1 cellular context compared by ENCODE assay signal in the genomic region with DNA sequence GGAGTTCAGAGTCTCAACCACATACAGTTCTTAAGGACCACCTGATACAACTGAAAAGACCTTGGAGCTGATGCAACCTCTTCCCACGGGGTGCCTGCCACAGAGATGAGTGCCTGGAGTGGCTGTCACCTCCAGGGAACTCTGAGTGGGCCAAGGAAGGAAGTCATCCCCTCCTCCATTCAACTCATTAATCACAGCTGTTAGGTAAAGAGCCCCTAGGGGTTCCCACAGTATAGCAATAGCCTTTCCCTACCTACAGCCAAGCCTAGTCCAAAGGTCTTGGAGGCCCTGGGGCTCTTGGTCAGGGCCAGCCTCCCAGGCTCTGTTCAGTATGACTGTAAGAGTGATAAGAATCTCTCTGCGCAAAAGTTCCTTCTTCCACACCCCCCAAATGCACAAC.
A peak's percentile ranks its signal among the peaks of the same experiment; 100 is the strongest.
TF ChIP-seq lines count a peak whose summit lies in the region.

No MANE protein-coding gene starts in this region.

TF ChIP-seq in HepG2, 621 proteins besides CTCF, POLR2A, EP300 and RAD21 (continued from another document and continues in another):
- TF ChIP-seq ZNF773 (CRISPR knock-in tag; IDR thresholded peaks at IDR 0.05; ENCODE audit: borderline replicate concordance) = no peak
- no peak for TF ChIP-seq NFYB (CRISPR knock-in tag; IDR thresholded peaks at IDR 0.05)
- TF ChIP-seq, protein P1, sequence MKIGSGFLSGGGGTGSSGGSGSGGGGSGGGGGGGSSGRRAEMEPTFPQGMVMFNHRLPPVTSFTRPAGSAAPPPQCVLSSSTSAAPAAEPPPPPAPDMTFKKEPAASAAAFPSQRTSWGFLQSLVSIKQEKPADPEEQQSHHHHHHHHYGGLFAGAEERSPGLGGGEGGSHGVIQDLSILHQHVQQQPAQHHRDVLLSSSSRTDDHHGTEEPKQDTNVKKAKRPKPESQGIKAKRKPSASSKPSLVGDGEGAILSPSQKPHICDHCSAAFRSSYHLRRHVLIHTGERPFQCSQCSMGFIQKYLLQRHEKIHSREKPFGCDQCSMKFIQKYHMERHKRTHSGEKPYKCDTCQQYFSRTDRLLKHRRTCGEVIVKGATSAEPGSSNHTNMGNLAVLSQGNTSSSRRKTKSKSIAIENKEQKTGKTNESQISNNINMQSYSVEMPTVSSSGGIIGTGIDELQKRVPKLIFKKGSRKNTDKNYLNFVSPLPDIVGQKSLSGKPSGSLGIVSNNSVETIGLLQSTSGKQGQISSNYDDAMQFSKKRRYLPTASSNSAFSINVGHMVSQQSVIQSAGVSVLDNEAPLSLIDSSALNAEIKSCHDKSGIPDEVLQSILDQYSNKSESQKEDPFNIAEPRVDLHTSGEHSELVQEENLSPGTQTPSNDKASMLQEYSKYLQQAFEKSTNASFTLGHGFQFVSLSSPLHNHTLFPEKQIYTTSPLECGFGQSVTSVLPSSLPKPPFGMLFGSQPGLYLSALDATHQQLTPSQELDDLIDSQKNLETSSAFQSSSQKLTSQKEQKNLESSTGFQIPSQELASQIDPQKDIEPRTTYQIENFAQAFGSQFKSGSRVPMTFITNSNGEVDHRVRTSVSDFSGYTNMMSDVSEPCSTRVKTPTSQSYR (CRISPR knock-in tag; IDR thresholded peaks at IDR 0.05; ENCODE audit: borderline replicate concordance) = peak; percentile 37; the same call in 1 of the 2 replicates
- TF ChIP-seq FOXJ3 (CRISPR knock-in tag; IDR thresholded peaks at IDR 0.05; ENCODE audit: borderline replicate concordance) = no peak
- 0 out of 2 replicates have a peak, but pooled peaks have one; percentile 22 for TF ChIP-seq ZBTB7B (CRISPR knock-in tag; IDR thresholded peaks at IDR 0.05)
- TF ChIP-seq SETDB1 (CRISPR knock-in tag; IDR thresholded peaks at IDR 0.05; ENCODE audit: borderline replicate concordance) = no peak
- no peak for TF ChIP-seq ZFP82 (CRISPR knock-in tag; IDR thresholded peaks at IDR 0.05; ENCODE audit: borderline replicate concordance)
- no peak for TF ChIP-seq KDM3A (CRISPR knock-in tag; IDR thresholded peaks at IDR 0.05; ENCODE audit: low read depth)
- TF ChIP-seq HDAC1 (CRISPR knock-in tag; IDR thresholded peaks at IDR 0.05) = no peak
- no peak for TF ChIP-seq CBX5 (CRISPR knock-in tag; IDR thresholded peaks at IDR 0.05; ENCODE audit: borderline replicate concordance)
- TF ChIP-seq, protein P2, sequence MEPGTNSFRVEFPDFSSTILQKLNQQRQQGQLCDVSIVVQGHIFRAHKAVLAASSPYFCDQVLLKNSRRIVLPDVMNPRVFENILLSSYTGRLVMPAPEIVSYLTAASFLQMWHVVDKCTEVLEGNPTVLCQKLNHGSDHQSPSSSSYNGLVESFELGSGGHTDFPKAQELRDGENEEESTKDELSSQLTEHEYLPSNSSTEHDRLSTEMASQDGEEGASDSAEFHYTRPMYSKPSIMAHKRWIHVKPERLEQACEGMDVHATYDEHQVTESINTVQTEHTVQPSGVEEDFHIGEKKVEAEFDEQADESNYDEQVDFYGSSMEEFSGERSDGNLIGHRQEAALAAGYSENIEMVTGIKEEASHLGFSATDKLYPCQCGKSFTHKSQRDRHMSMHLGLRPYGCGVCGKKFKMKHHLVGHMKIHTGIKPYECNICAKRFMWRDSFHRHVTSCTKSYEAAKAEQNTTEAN (CRISPR knock-in tag; conservative IDR thresholded peaks at IDR 0.05) = no peak
- peak; percentile 83 for TF ChIP-seq HNF4A (CRISPR knock-in tag; IDR thresholded peaks at IDR 0.05)
- no peak for TF ChIP-seq ZBTB38 (CRISPR knock-in tag; IDR thresholded peaks at IDR 0.05)
- TF ChIP-seq ZNF644 (CRISPR knock-in tag; IDR thresholded peaks at IDR 0.05; ENCODE audit: low read depth) = peak; percentile 67; the same call in 1 of the 2 replicates
- TF ChIP-seq DNMT3B (CRISPR knock-in tag; conservative IDR thresholded peaks at IDR 0.05) = no peak
- TF ChIP-seq SMC3 (IDR thresholded peaks at IDR 0.05; ENCODE audit: low read length) = no peak
- TF ChIP-seq ZNF550 (CRISPR knock-in tag; IDR thresholded peaks at IDR 0.05; ENCODE audit: borderline replicate concordance) = no peak
- TF ChIP-seq TEF (CRISPR knock-in tag; IDR thresholded peaks at IDR 0.05) = no peak
- TF ChIP-seq PHF20 (CRISPR knock-in tag; IDR thresholded peaks at IDR 0.05) = no peak
- TF ChIP-seq ZNF800 (CRISPR knock-in tag; IDR thresholded peaks at IDR 0.05) = 0 out of 2 replicates have a peak, but pooled peaks have one; percentile 26
- TF ChIP-seq MED1 (CRISPR knock-in tag; IDR thresholded peaks at IDR 0.05) = peak; percentile 38; the same call in 1 of the 2 replicates
- TF ChIP-seq MTF2 (CRISPR knock-in tag; IDR thresholded peaks at IDR 0.05; ENCODE audit: borderline replicate concordance) = no peak
- no peak for TF ChIP-seq ZNF776 (CRISPR knock-in tag; IDR thresholded peaks at IDR 0.05)
- no peak for TF ChIP-seq GTF2F1 (IDR thresholded peaks at IDR 0.05; ENCODE audit: low read length)
- TF ChIP-seq ZNF672 (CRISPR knock-in tag; IDR thresholded peaks at IDR 0.05) = no peak
- TF ChIP-seq ZNF792 (CRISPR knock-in tag; IDR thresholded peaks at IDR 0.05) = no peak
- TF ChIP-seq, protein P3, sequence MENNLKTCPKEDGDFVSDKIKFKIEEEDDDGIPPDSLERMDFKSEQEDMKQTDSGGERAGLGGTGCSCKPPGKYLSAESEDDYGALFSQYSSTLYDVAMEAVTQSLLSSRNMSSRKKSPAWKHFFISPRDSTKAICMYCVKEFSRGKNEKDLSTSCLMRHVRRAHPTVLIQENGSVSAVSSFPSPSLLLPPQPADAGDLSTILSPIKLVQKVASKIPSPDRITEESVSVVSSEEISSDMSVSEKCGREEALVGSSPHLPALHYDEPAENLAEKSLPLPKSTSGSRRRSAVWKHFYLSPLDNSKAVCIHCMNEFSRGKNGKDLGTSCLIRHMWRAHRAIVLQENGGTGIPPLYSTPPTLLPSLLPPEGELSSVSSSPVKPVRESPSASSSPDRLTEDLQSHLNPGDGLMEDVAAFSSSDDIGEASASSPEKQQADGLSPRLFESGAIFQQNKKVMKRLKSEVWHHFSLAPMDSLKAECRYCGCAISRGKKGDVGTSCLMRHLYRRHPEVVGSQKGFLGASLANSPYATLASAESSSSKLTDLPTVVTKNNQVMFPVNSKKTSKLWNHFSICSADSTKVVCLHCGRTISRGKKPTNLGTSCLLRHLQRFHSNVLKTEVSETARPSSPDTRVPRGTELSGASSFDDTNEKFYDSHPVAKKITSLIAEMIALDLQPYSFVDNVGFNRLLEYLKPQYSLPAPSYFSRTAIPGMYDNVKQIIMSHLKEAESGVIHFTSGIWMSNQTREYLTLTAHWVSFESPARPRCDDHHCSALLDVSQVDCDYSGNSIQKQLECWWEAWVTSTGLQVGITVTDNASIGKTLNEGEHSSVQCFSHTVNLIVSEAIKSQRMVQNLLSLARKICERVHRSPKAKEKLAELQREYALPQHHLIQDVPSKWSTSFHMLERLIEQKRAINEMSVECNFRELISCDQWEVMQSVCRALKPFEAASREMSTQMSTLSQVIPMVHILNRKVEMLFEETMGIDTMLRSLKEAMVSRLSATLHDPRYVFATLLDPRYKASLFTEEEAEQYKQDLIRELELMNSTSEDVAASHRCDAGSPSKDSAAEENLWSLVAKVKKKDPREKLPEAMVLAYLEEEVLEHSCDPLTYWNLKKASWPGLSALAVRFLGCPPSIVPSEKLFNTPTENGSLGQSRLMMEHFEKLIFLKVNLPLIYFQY (CRISPR knock-in tag; IDR thresholded peaks at IDR 0.05; ENCODE audit: borderline replicate concordance) = no peak
- no peak for TF ChIP-seq DPF2 (CRISPR knock-in tag; IDR thresholded peaks at IDR 0.05; ENCODE audit: borderline replicate concordance, low read depth)
- no peak for TF ChIP-seq RELA (CRISPR knock-in tag; IDR thresholded peaks at IDR 0.05)
- 0 out of 2 replicates have a peak, but pooled peaks have one; percentile 19 for TF ChIP-seq ZNF740 (CRISPR knock-in tag; IDR thresholded peaks at IDR 0.05)
- no peak for TF ChIP-seq ZNF33B (CRISPR knock-in tag; IDR thresholded peaks at IDR 0.05)
- no peak for TF ChIP-seq SSRP1 (CRISPR knock-in tag; IDR thresholded peaks at IDR 0.05)
- TF ChIP-seq, protein P4, sequence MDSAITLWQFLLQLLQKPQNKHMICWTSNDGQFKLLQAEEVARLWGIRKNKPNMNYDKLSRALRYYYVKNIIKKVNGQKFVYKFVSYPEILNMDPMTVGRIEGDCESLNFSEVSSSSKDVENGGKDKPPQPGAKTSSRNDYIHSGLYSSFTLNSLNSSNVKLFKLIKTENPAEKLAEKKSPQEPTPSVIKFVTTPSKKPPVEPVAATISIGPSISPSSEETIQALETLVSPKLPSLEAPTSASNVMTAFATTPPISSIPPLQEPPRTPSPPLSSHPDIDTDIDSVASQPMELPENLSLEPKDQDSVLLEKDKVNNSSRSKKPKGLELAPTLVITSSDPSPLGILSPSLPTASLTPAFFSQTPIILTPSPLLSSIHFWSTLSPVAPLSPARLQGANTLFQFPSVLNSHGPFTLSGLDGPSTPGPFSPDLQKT (CRISPR knock-in tag; IDR thresholded peaks at IDR 0.05; ENCODE audit: borderline replicate concordance) = no peak
- TF ChIP-seq PATZ1 (CRISPR knock-in tag; IDR thresholded peaks at IDR 0.05) = peak; percentile 37; the same call in 1 of the 2 replicates
- no peak for TF ChIP-seq ZBTB33 (CRISPR knock-in tag; IDR thresholded peaks at IDR 0.05)
- no peak for TF ChIP-seq ZNF549 (CRISPR knock-in tag; IDR thresholded peaks at IDR 0.05)
- TF ChIP-seq ZNF891 (CRISPR knock-in tag; IDR thresholded peaks at IDR 0.05) = no peak
- no peak for TF ChIP-seq ZNF572 (CRISPR knock-in tag; IDR thresholded peaks at IDR 0.05)
- no peak for TF ChIP-seq E2F1 (CRISPR knock-in tag; IDR thresholded peaks at IDR 0.05)
- TF ChIP-seq NFIB (CRISPR knock-in tag; IDR thresholded peaks at IDR 0.05; ENCODE audit: borderline replicate concordance) = no peak
